8 cellular contexts compared by ENCODE assay signal in genomic region chr19:18428837-18429674, GRCh38. TPM values are rescaled to one million over a fixed set of nuclear protein-coding genes. Genes with fewer than 3 reads are reported as not detected.
DNase-seq lines count a peak whose midpoint lies in the region; ATAC-seq and TF ChIP-seq lines count a peak whose summit lies in the region.

No MANE protein-coding gene starts in this region.

- H3K9me2 ChIP-seq in SK-N-SH, result no peaks in the 10 kb centered on the region

- 19% methylated on average over 6 of the region's 76 CpGs for WGBS in SK-N-SH (ENCODE audit: low lambda C conversion rate)
- 21 to 26% (median 23%) methylated on average over 37 to 76 of the region's 76 CpGs for WGBS in psoas muscle, 3 donors

- peaks cover 20% of the 10 kb centered on the region; the same call in 1 of the 2 replicates for H3K79me2 ChIP-seq in SK-N-SH (ENCODE audit: insufficient read depth)

- intact Hi-C loops in left cardiac atrium (cut with DNase I), result no loop called here
- intact Hi-C loops in psoas muscle (cut with DNase I), result no loop called here

- H2AFZ ChIP-seq in SK-N-SH (ENCODE audit: low read depth), result no peak overlapping the region

- POLR2A ChIA-PET in SK-N-SH (lab: Yijun Ruan, JAX), result interaction anchor here (0.6 to 1.0 kb wide), 5 partner anchors 11 to 107 kb away, joined by 3 to 4 read pairs (median 3); no protein-coding TSS in a partner anchor
- POLR2A ChIA-PET in activated naive CD8-positive, alpha-beta T cell treated with anti-CD3 and anti-CD28 coated beads, Interleukin-2, amount 10 ng/mL, durations not matched to agents 7 days and 5 days (lab: Charles Lee), result interaction anchor here (0.6 to 1.8 kb wide), 12 partner anchors 8 to 225 kb away, joined by 3 to 29 read pairs (median 4); partner anchors contain the start of genes ELL, JUND, RAB3A and SSBP4

- CTCF ChIA-PET in SK-N-SH (lab: Yijun Ruan, JAX), result interaction anchor here (0.9 to 2.8 kb wide), 5 partner anchors 10 to 150 kb away, joined by 3 to 12 read pairs (median 7); partner anchors contain the start of gene SSBP4

- H3K4me3 Mint-ChIP-seq in activated naive CD8-positive, alpha-beta T cell treated with anti-CD3 and anti-CD28 coated beads, Interleukin-2, amount 10 ng/mL, durations not matched to agents 7 days and 5 days, result peak overlapping the region; percentile 73

- H3K27me3 Mint-ChIP-seq in activated naive CD8-positive, alpha-beta T cell treated with anti-CD3 and anti-CD28 coated beads, Interleukin-2, amount 10 ng/mL, durations not matched to agents 7 days and 5 days, result no peaks in the 10 kb centered on the region

- H3K9me3 ChIP-seq in SK-N-SH (no peaks in the 10 kb centered on the region), psoas muscle (no peaks in the 10 kb centered on the region)

- peak overlapping the region; percentile 38 to 43; a peak in 3 of 4 replicates for H3K4me3 ChIP-seq in SK-N-SH (ENCODE audit: low read depth in 2 of 2, low read length in 1 of 2)
- H3K4me3 ChIP-seq in psoas muscle, result peak overlapping the region; percentile 41

- no peak for TF ChIP-seq EP300 in SK-N-SH (IDR thresholded peaks at IDR 0.05; ENCODE audit: borderline replicate concordance in 1 of 2, low read depth in 1 of 2, low read length in 1 of 2)

- H3K36me3 ChIP-seq in SK-N-SH (replicated peaks in 1 of 2; ENCODE audit: control insufficient read depth in 1 of 2, insufficient read depth in 2 of 2, low read length in 1 of 2) (peaks cover 0 to 9% of the 10 kb centered on the region in 2 experiments), psoas muscle (ENCODE audit: insufficient read depth in 1 of 2, low read depth in 1 of 2) (peaks cover 0 to 4% of the 10 kb centered on the region in 2 donors)

- TF ChIP-seq CTCF in SK-N-SH (IDR thresholded peaks at IDR 0.05) (no peak), psoas muscle (IDR thresholded peaks at IDR 0.05) (no peak)

- peak overlapping the region; percentile 69 for H3K9ac ChIP-seq in SK-N-SH

- no peaks in the 10 kb centered on the region for H3K9me3 Mint-ChIP-seq in activated naive CD8-positive, alpha-beta T cell treated with anti-CD3 and anti-CD28 coated beads, Interleukin-2, amount 10 ng/mL, durations not matched to agents 7 days and 5 days

- H3K27ac ChIP-seq in SK-N-SH (ENCODE audit: low read depth in 2 of 2, low read length in 1 of 2) (peak overlapping the region; percentile 78 to 87), psoas muscle (no peak overlapping the region)

- peak; percentile 67 for ATAC-seq in GM19351 (IDR thresholded peaks at IDR 0.05; ENCODE audit: unreplicated experiment)
- peak; percentile 77 for ATAC-seq in activated naive CD8-positive, alpha-beta T cell treated with anti-CD3 and anti-CD28 coated beads, Interleukin-2, amount 10 ng/mL, durations not matched to agents 7 days and 5 days (ENCODE audit: low read depth)
- ATAC-seq in left cardiac atrium, result peak; percentile 61 to 64
- ATAC-seq in psoas muscle, result peak in 2 of 4 donors; percentile 11 to 12

- peaks cover 14% of the 10 kb centered on the region for H3K4me1 Mint-ChIP-seq in activated naive CD8-positive, alpha-beta T cell treated with anti-CD3 and anti-CD28 coated beads, Interleukin-2, amount 10 ng/mL, durations not matched to agents 7 days and 5 days

- H3K4me1 ChIP-seq in SK-N-SH (ENCODE audit: control insufficient read depth in 1 of 2, insufficient read depth in 2 of 2, low read depth in 1 of 2, low read length in 1 of 2) (peaks cover 23 to 58% of the 10 kb centered on the region in 2 experiments; a peak in 2 of 4 replicates), psoas muscle (peaks cover 30% of the 10 kb centered on the region)

- H4K20me1 ChIP-seq in SK-N-SH (ENCODE audit: insufficient read depth), result peaks cover 18% of the 10 kb centered on the region

- peak overlapping the region; percentile 85 for H3K4me2 ChIP-seq in SK-N-SH

- no peaks in the 10 kb centered on the region for H3F3A ChIP-seq in SK-N-SH (replicated peaks; ENCODE audit: insufficient read depth)

- H3K27me3 ChIP-seq in SK-N-SH (ENCODE audit: insufficient read depth), result no peaks in the 10 kb centered on the region
- peaks cover 0 to 5% (median 0%) of the 10 kb centered on the region in 3 donors for H3K27me3 ChIP-seq in psoas muscle (ENCODE audit: insufficient read depth in 3 of 3, low read length in 2 of 3)

- DNase-seq in AG08396 (ENCODE audit: low spot score) (peak; percentile 96), HT1080 (ENCODE audit: low read depth) (peak; percentile 75), SK-N-SH (peak; percentile 95), left cardiac atrium (peak; percentile 90), psoas muscle (peak; percentile 70 to 83), HK-2 (ENCODE audit: unreplicated experiment) (no peak)
- peak; percentile 95 for DNase-seq in activated naive CD8-positive, alpha-beta T cell treated with anti-CD3 and anti-CD28 coated beads, Interleukin-2, amount 10 ng/mL, durations not matched to agents 7 days and 5 days

- no peak for TF ChIP-seq RAD21 in SK-N-SH (IDR thresholded peaks at IDR 0.05; ENCODE audit: low read length)

- H3K27ac Mint-ChIP-seq in activated naive CD8-positive, alpha-beta T cell treated with anti-CD3 and anti-CD28 coated beads, Interleukin-2, amount 10 ng/mL, durations not matched to agents 7 days and 5 days, result peak overlapping the region; percentile 83

- peaks cover 4% of the 10 kb centered on the region for H3K36me3 Mint-ChIP-seq in activated naive CD8-positive, alpha-beta T cell treated with anti-CD3 and anti-CD28 coated beads, Interleukin-2, amount 10 ng/mL, durations not matched to agents 7 days and 5 days

TF ChIP-seq in SK-N-SH, 30 proteins besides CTCF, POLR2A, EP300 and RAD21:
- TF ChIP-seq MXI1 (IDR thresholded peaks at IDR 0.05; ENCODE audit: low read depth, low read length), result no peak; the same call in 1 of the 2 replicates
- TF ChIP-seq, protein P1, sequence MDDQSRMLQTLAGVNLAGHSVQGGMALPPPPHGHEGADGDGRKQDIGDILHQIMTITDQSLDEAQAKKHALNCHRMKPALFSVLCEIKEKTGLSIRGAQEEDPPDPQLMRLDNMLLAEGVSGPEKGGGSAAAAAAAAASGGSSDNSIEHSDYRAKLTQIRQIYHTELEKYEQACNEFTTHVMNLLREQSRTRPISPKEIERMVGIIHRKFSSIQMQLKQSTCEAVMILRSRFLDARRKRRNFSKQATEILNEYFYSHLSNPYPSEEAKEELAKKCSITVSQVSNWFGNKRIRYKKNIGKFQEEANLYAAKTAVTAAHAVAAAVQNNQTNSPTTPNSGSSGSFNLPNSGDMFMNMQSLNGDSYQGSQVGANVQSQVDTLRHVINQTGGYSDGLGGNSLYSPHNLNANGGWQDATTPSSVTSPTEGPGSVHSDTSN (IDR thresholded peaks at IDR 0.05), result peak; percentile 94

RNA-seq across cellular contexts. Expression of gene ISYNA1, which starts 8.9 kb away (rescaled TPM):
- total RNA-seq in HT1080 (2014; rRNA removed; shearing (Covaris generic)), result 1.3 and 2.1 TPM in 2 replicates
- 1.5 and 1.7 TPM in 2 replicates for polyA plus RNA-seq in HT1080 (2015; cell fraction: cytosol; rRNA removed)
- polyA plus RNA-seq in HT1080 (2015; cell fraction: nucleus; rRNA removed), result 14.5 and 18.5 TPM in 2 replicates
- polyA plus RNA-seq in SK-N-SH (2012; rRNA removed), result 48.0 and 49.4 TPM in 2 replicates
- polyA plus RNA-seq in SK-N-SH (2012; cell fraction: cytosol; rRNA removed), result 10.9 and 17.3 TPM in 2 replicates
- 216 and 280 TPM in 2 replicates for polyA plus RNA-seq in SK-N-SH (2012; cell fraction: nucleus; rRNA removed)
- total RNA-seq in activated naive CD8-positive, alpha-beta T cell treated with anti-CD3 and anti-CD28 coated beads, Interleukin-2, amount 10 ng/mL, durations not matched to agents 7 days and 5 days, result 10 to 100 TPM; 39.6 to 43.4 TPM
- 10 to 100 TPM; 29.2 to 44.6 TPM for total RNA-seq in left cardiac atrium
- 10 to 100 TPM in 3 of 4 donors, 1 to 10 TPM in 1; 9.8 to 17.0 (median 10.9) TPM for total RNA-seq in psoas muscle
- polyA plus RNA-seq in psoas muscle, result 1 to 10 TPM; 6.3 to 8.6 (median 8.0) TPM

RNA-seq across cellular contexts. Expression of gene SSBP4, which starts 9.9 kb away (rescaled TPM):
- total RNA-seq in HT1080 (2014; rRNA removed; shearing (Covaris generic)), result 108 and 118 TPM in 2 replicates
- 82.4 and 88.1 TPM in 2 replicates for polyA plus RNA-seq in HT1080 (2015; cell fraction: cytosol; rRNA removed)
- polyA plus RNA-seq in HT1080 (2015; cell fraction: nucleus; rRNA removed), result 106 and 112 TPM in 2 replicates
- polyA plus RNA-seq in SK-N-SH (2012; rRNA removed), result 22.5 and 24.9 TPM in 2 replicates
- polyA plus RNA-seq in SK-N-SH (2012; cell fraction: cytosol; rRNA removed), result 12.4 and 23.4 TPM in 2 replicates
- 89.0 and 178 TPM in 2 replicates for polyA plus RNA-seq in SK-N-SH (2012; cell fraction: nucleus; rRNA removed)
- 100 to 1,000 TPM; 152 to 158 TPM for total RNA-seq in activated naive CD8-positive, alpha-beta T cell treated with anti-CD3 and anti-CD28 coated beads, Interleukin-2, amount 10 ng/mL, durations not matched to agents 7 days and 5 days
- 10 to 100 TPM; 37.4 to 49.3 TPM for total RNA-seq in left cardiac atrium
- 10 to 100 TPM; 29.1 to 46.1 (median 29.6) TPM for total RNA-seq in psoas muscle
- 10 to 100 TPM; 25.8 to 37.8 (median 28.6) TPM for polyA plus RNA-seq in psoas muscle

RNA-seq across cellular contexts. Expression of gene LRRC25, which starts 31.6 kb away (rescaled TPM):
- not detected in 2 replicates for total RNA-seq in HT1080 (2014; rRNA removed; shearing (Covaris generic))
- not detected in 2 replicates for polyA plus RNA-seq in HT1080 (2015; cell fraction: cytosol; rRNA removed)
- 0.08 TPM in 1 of 2 replicates, not detected in the other for polyA plus RNA-seq in HT1080 (2015; cell fraction: nucleus; rRNA removed)
- not detected in 2 replicates for polyA plus RNA-seq in SK-N-SH (2012; rRNA removed)
- not detected in 2 replicates for polyA plus RNA-seq in SK-N-SH (2012; cell fraction: cytosol; rRNA removed)
- not detected in 2 replicates for polyA plus RNA-seq in SK-N-SH (2012; cell fraction: nucleus; rRNA removed)
- total RNA-seq in activated naive CD8-positive, alpha-beta T cell treated with anti-CD3 and anti-CD28 coated beads, Interleukin-2, amount 10 ng/mL, durations not matched to agents 7 days and 5 days, result 1 to 10 TPM; 1.2 to 1.6 TPM
- total RNA-seq in left cardiac atrium, result 1 to 10 TPM; 4.9 to 8.7 TPM
- total RNA-seq in psoas muscle, result 1 to 10 TPM; 2.0 to 4.1 (median 2.4) TPM
- 1 to 10 TPM in 2 of 3 donors, under 1 TPM in 1; 0.65 to 5.2 (median 1.3) TPM for polyA plus RNA-seq in psoas muscle

RNA-seq across cellular contexts. Expression of gene GDF15, which starts 43.1 kb away (rescaled TPM):
- 97.3 and 120 TPM in 2 replicates for total RNA-seq in HT1080 (2014; rRNA removed; shearing (Covaris generic))
- polyA plus RNA-seq in HT1080 (2015; cell fraction: cytosol; rRNA removed), result 870 and 872 TPM in 2 replicates
- 1,277 and 1,293 TPM in 2 replicates for polyA plus RNA-seq in HT1080 (2015; cell fraction: nucleus; rRNA removed)
- 74.1 and 129 TPM in 2 replicates for polyA plus RNA-seq in SK-N-SH (2012; rRNA removed)
- polyA plus RNA-seq in SK-N-SH (2012; cell fraction: cytosol; rRNA removed), result 48.5 and 76.8 TPM in 2 replicates
- polyA plus RNA-seq in SK-N-SH (2012; cell fraction: nucleus; rRNA removed), result 193 and 251 TPM in 2 replicates
- under 1 TPM; 0.34 to 0.75 TPM for total RNA-seq in activated naive CD8-positive, alpha-beta T cell treated with anti-CD3 and anti-CD28 coated beads, Interleukin-2, amount 10 ng/mL, durations not matched to agents 7 days and 5 days
- 1 to 10 TPM in 1 of 2 donors, under 1 TPM in 1; 0.50 to 1.5 TPM for total RNA-seq in left cardiac atrium
- total RNA-seq in psoas muscle, result 1 to 10 TPM in 2 of 4 donors, under 1 TPM in 2; 0.50 to 8.5 (median 2.2) TPM
- 10 to 100 TPM in 1 of 3 donors, under 1 TPM in 2; 0.27 to 37.1 (median 0.35) TPM for polyA plus RNA-seq in psoas muscle
